Comparison of ENCODE assay signal across 35 cellular contexts in genomic region chr5:94818904-94819303, GRCh38.
"Had no signal": no experiment of that assay in that cellular context is flagged by ENCODE, and none has a peak within 500 bp of the region (broad histone marks: within the 10 kb centered on the region; RNA-seq: fewer than 3 reads in every experiment).

No MANE protein-coding gene starts in this region.

- H3K4me3 ChIP-seq: MG63 had no signal

- H3K36me3 ChIP-seq: MG63 had no signal

- H3K9me3 ChIP-seq: MG63 had no signal

- DNase-seq: Karpas-422, Kasumi-1, MG63, MM.1S, MV-4-11, NCI-H1048, NCI-H1092, NCI-H1092 treated with DMSO at 0.1 percent for 48 hours, NCI-H1105, NCI-H1105 treated with DMSO at 0.1 percent for 48 hours, NCI-H1417, NCI-H1417 treated with DMSO at 0.1 percent for 48 hours, NCI-H1436, NCI-H1436 treated with DMSO at 0.1 percent for 48 hours, NCI-H146, NCI-H1694, NCI-H1694 treated with DMSO at 0.1 percent for 48 hours, NCI-H187, NCI-H187 treated with DMSO at 0.1 percent for 48 hours, NCI-H1930, NCI-H2029, NCI-H2029 treated with DMSO at 0.1 percent for 48 hours, NCI-H2081, NCI-H2081 treated with DMSO at 0.1 percent for 48 hours, NCI-H2107, NCI-H2171, NCI-H2171 treated with DMSO at 0.1 percent for 48 hours, NCI-H2227 treated with DMSO at 0.1 percent for 48 hours, NCI-H226, NCI-H345, NCI-H446, NCI-H510A, NCI-H510A treated with DMSO at 0.1 percent for 48 hours, NCI-H524, NCI-H524 treated with DMSO at 0.1 percent for 48 hours had no signal
